ENCODE assay signal across 9 cellular contexts in genomic region chr3:100489118-100489517, GRCh38.
"Had no signal": no experiment of that assay in that cellular context is flagged by ENCODE, and none has a peak within 500 bp of the region (broad histone marks: within the 10 kb centered on the region; RNA-seq: fewer than 3 reads in every experiment).

No MANE protein-coding gene starts in this region.

- H3K9me3 ChIP-seq: HAP-1 had no signal

- H2AFZ ChIP-seq: GM23248, GM23338 had no signal

- H3K4me3 ChIP-seq: GM23248, GM23338, HAP-1 had no signal

- DNase-seq: GM23248, GOT3, H7, H9, HCEC 1CT, HFFc6 had no signal

- H3K9ac ChIP-seq: GM23248 had no signal

- H3K4me2 ChIP-seq: GM23338 had no signal

- H3K27ac ChIP-seq: GM23248 had no signal

- ATAC-seq: GM23338, HCT116 had no signal

- H3K36me3 ChIP-seq: HAP-1 had no signal
